ENCODE assay signal across 20 cellular contexts in genomic region chr6:82385961-82386360, GRCh38. TPM values are rescaled to one million over a fixed set of nuclear protein-coding genes. Genes with fewer than 3 reads are reported as not detected.
DNase-seq lines count a peak whose midpoint lies in the region; ATAC-seq and TF ChIP-seq lines count a peak whose summit lies in the region.
"Had no signal": no experiment of that assay in that cellular context is flagged by ENCODE, and none has a peak within 500 bp of the region (broad histone marks: within the 10 kb centered on the region; RNA-seq: fewer than 3 reads in every experiment).

No MANE protein-coding gene starts in this region.

- no TSS peak for BruUV-seq in Calu3 (replicated peaks; lab: Mats Ljungman, UMichigan)

- no peaks in the 10 kb centered on the region for H3K79me1 ChIP-seq in neuronal stem cell (ENCODE audit: low read depth, low read length)

- no peaks in the 10 kb centered on the region for H3K27me3 ChIP-seq in neuronal stem cell (ENCODE audit: control insufficient read depth in 3 of 3, insufficient read depth in 3 of 3, low read depth in 1 of 3, low read length in 3 of 3)
- H3K27me3 ChIP-seq: colonic mucosa, ovary, suprapubic skin had no signal

- no peak overlapping the region for H2AFZ ChIP-seq in neuronal stem cell (ENCODE audit: low read length)

- POLR2A ChIA-PET in GM10248 (lab: Yijun Ruan, JAX): no interaction called here

- H3K4me1 Mint-ChIP-seq in Calu3 (ENCODE audit: low read depth, unreplicated experiment) (peaks cover 10% of the 10 kb centered on the region), CD14-positive monocyte (no peaks in the 10 kb centered on the region)
- H3K4me1 Mint-ChIP-seq: activated naive CD4-positive, alpha-beta T cell treated with anti-CD3 and anti-CD28 coated beads, Interleukin-2, amount 50 U/mL, for 24 hours; CD4-positive, alpha-beta memory T cell had no signal

- H3K9me3 Mint-ChIP-seq in Calu3 (ENCODE audit: low read depth, unreplicated experiment) (no peaks in the 10 kb centered on the region), CD14-positive monocyte (peaks cover 0 to 1% (median 0%) of the 10 kb centered on the region in 7 donors)
- H3K9me3 Mint-ChIP-seq: activated naive CD4-positive, alpha-beta T cell treated with anti-CD3 and anti-CD28 coated beads, Interleukin-2, amount 50 U/mL, for 24 hours; CD4-positive, alpha-beta memory T cell had no signal

- ATAC-seq in GM19452 (IDR thresholded peaks at IDR 0.05; ENCODE audit: unreplicated experiment): no peak

- intact Hi-C loops in Calu3 (cut with micrococcal nuclease; ENCODE audit: unreplicated experiment) (no loop called here), CD14-positive monocyte (cut with micrococcal nuclease) (no loop called here)

- H2AK5ac ChIP-seq in neuronal stem cell (ENCODE audit: low read depth, low read length): no peak overlapping the region

- no peak overlapping the region for H3K4me3 Mint-ChIP-seq in Calu3 (ENCODE audit: low read depth, unreplicated experiment)
- H3K4me3 Mint-ChIP-seq in CD14-positive monocyte: no peak overlapping the region
- H3K4me3 Mint-ChIP-seq: activated naive CD4-positive, alpha-beta T cell treated with anti-CD3 and anti-CD28 coated beads, Interleukin-2, amount 50 U/mL, for 24 hours; CD4-positive, alpha-beta memory T cell had no signal

- no CpG with 5 or more reads among the region's 2 CpGs for WGBS in neuronal stem cell (ENCODE audit: extremely low coverage in 2 of 2, insufficient read length in 2 of 2, insufficient replicate concordance in 1 of 2), 2 donors

- H3K27me3 Mint-ChIP-seq in Calu3 (ENCODE audit: unreplicated experiment): no peaks in the 10 kb centered on the region
- no peaks in the 10 kb centered on the region for H3K27me3 Mint-ChIP-seq in CD14-positive monocyte (ENCODE audit: low read depth in 3 of 3)
- H3K27me3 Mint-ChIP-seq: activated naive CD4-positive, alpha-beta T cell treated with anti-CD3 and anti-CD28 coated beads, Interleukin-2, amount 50 U/mL, for 24 hours had no signal

- H3K18ac ChIP-seq in neuronal stem cell (ENCODE audit: low read length): no peak overlapping the region

- CTCF ChIA-PET in Calu3 (lab: Charles Lee) (no interaction called here), GM10248 (lab: Yijun Ruan, JAX) (no interaction called here)

- H3K4ac ChIP-seq in neuronal stem cell (ENCODE audit: low read length): no peak overlapping the region

- no peak overlapping the region for H4K91ac ChIP-seq in neuronal stem cell (ENCODE audit: low read depth, low read length, poor library complexity)

- no peak overlapping the region for H3K4me3 ChIP-seq in epithelial cell of esophagus (ENCODE audit: low read length)
- no peak overlapping the region for H3K4me3 ChIP-seq in neuronal stem cell (ENCODE audit: low read length in 2 of 2)
- H3K4me3 ChIP-seq: colonic mucosa, ovary, suprapubic skin had no signal

- H3K9ac ChIP-seq in neuronal stem cell (ENCODE audit: low read depth, low read length, poor library complexity): no peak overlapping the region

- no peak for TF ChIP-seq RAD21 in Ishikawa (IDR thresholded peaks at IDR 0.05; ENCODE audit: low read depth)

- no peak overlapping the region for H3K27ac ChIP-seq in neuronal stem cell (replicated peaks; ENCODE audit: low read length)
- H3K27ac ChIP-seq: colonic mucosa, ovary, suprapubic skin had no signal

- no peak for TF ChIP-seq CTCF in Calu3 (IDR thresholded peaks at IDR 0.05; ENCODE audit: unreplicated experiment)
- TF ChIP-seq CTCF in epithelial cell of esophagus (IDR thresholded peaks at IDR 0.05; ENCODE audit: insufficient read depth, low read depth, low read length, missing control alignments): no peak
- TF ChIP-seq CTCF in GM10248 (IDR thresholded peaks at IDR 0.05; ENCODE audit: control extremely low read depth, extremely low read depth, low read depth, missing control alignments): no peak
- TF ChIP-seq CTCF in CD14-positive monocyte (IDR thresholded peaks at IDR 0.05): no peak

- H3K9me3 ChIP-seq in neuronal stem cell (replicated peaks in 1 of 2; ENCODE audit: control insufficient read depth in 2 of 2, insufficient read depth in 1 of 2, low read depth in 1 of 2, low read length in 2 of 2): no peaks in the 10 kb centered on the region
- H3K9me3 ChIP-seq: colonic mucosa, ovary, suprapubic skin had no signal

- no peak overlapping the region for H2BK12ac ChIP-seq in neuronal stem cell (ENCODE audit: low read length)

- no peak overlapping the region for H2BK5ac ChIP-seq in neuronal stem cell (ENCODE audit: low read length)

- DNase-seq in Calu3 (peak; percentile 62), NCI-H345 treated with DMSO at 0.1 percent for 48 hours (lab: John Stamatoyannopoulos, UW; ENCODE audit: unreplicated experiment) (peak; percentile 75), epithelial cell of esophagus (ENCODE audit: low read depth) (peak; percentile 65), GM10248 (ENCODE audit: extremely low spot score) (no peak), CD14-positive monocyte (ENCODE audit: low spot score) (no peak), neuronal stem cell (ENCODE audit: low spot score) (no peak)
- DNase-seq: activated CD4-positive, alpha-beta T cell treated with anti-CD3 and anti-CD28 coated beads, Interleukin-2, amount 50 U/mL, for 48 hours; activated T-cell treated with anti-CD3 and anti-CD28 coated beads, Interleukin-2, amount 50 U/mL, for 1 hour; CD4-positive, alpha-beta memory T cell; colonic mucosa; foreskin melanocyte; MV-4-11; NCI-H524; ovary; stimulated activated CD4-positive, alpha-beta T cell treated with anti-CD3 and anti-CD28 coated beads, Interleukin-4, amount 100 ng/mL, for 4 hours; stimulated activated CD8-positive, alpha-beta memory T cell treated with anti-CD3 and anti-CD28 coated beads, Interleukin-4, amount 100 ng/mL, for 48 hours had no signal

- H4K8ac ChIP-seq in neuronal stem cell (ENCODE audit: low read depth, low read length): no peak overlapping the region

- no peak overlapping the region for H2BK120ac ChIP-seq in neuronal stem cell (ENCODE audit: low read depth, low read length)

- no peak overlapping the region for H3K23ac ChIP-seq in neuronal stem cell (ENCODE audit: low read depth, low read length, poor library complexity)

- TF ChIP-seq EP300 in Ishikawa (IDR thresholded peaks at IDR 0.05; ENCODE audit: borderline replicate concordance): no peak

- no peaks in the 10 kb centered on the region for H3K36me3 ChIP-seq in neuronal stem cell (replicated peaks in 1 of 2; ENCODE audit: control insufficient read depth in 2 of 2, insufficient read depth in 2 of 2, low read length in 2 of 2)
- H3K36me3 ChIP-seq: colonic mucosa, ovary, suprapubic skin had no signal

- H3K4me1 ChIP-seq in neuronal stem cell (ENCODE audit: control insufficient read depth in 2 of 2, insufficient read depth in 1 of 2, low read depth in 1 of 2, low read length in 2 of 2): peaks cover 0 to 1% of the 10 kb centered on the region in 2 donors
- H3K4me1 ChIP-seq: colonic mucosa, suprapubic skin had no signal

- H3K4me2 ChIP-seq in neuronal stem cell (ENCODE audit: insufficient read depth, low read length, poor library complexity, severe bottlenecking): no peak overlapping the region

- H3K27ac Mint-ChIP-seq in Calu3 (ENCODE audit: unreplicated experiment): no peak overlapping the region
- no peak overlapping the region for H3K27ac Mint-ChIP-seq in CD14-positive monocyte
- H3K27ac Mint-ChIP-seq: activated naive CD4-positive, alpha-beta T cell treated with anti-CD3 and anti-CD28 coated beads, Interleukin-2, amount 50 U/mL, for 24 hours; CD4-positive, alpha-beta memory T cell had no signal

- no peak overlapping the region for H2BK15ac ChIP-seq in neuronal stem cell (ENCODE audit: low read length)

- H3K14ac ChIP-seq in neuronal stem cell (ENCODE audit: low read length): no peak overlapping the region

- H3K36me3 Mint-ChIP-seq in Calu3 (ENCODE audit: insufficient read depth, unreplicated experiment) (no peaks in the 10 kb centered on the region), CD14-positive monocyte (no peaks in the 10 kb centered on the region)
- H3K36me3 Mint-ChIP-seq: activated naive CD4-positive, alpha-beta T cell treated with anti-CD3 and anti-CD28 coated beads, Interleukin-2, amount 50 U/mL, for 24 hours; CD4-positive, alpha-beta memory T cell had no signal

TF ChIP-seq in Ishikawa, 13 proteins besides CTCF, POLR2A, EP300 and RAD21:
- TF ChIP-seq NFIC (IDR thresholded peaks at IDR 0.05): peak; percentile 76
- TF ChIP-seq MAX (IDR thresholded peaks at IDR 0.05): no peak
- TF ChIP-seq YY1 (IDR thresholded peaks at IDR 0.05; ENCODE audit: low read depth): 0 out of 2 replicates have a peak, but pooled peaks have one; percentile 25
- TF ChIP-seq TEAD4 (IDR thresholded peaks at IDR 0.05): peak; percentile 33; the same call in 1 of the 2 replicates

RNA-seq across cellular contexts. Expression of gene TPBG, which starts 22.3 kb away (rescaled TPM):
- total RNA-seq in Calu3 (2022): 42.6 and 46.5 TPM in 2 replicates
- polyA plus RNA-seq in CD14-positive monocyte: under 1 TPM in 1 of 2 donors, not detected in 1; 0.39 TPM
- 92.5 TPM for polyA plus RNA-seq in neuronal stem cell (2013, experiment 1 of 2)
- 93.7 TPM for polyA plus RNA-seq in neuronal stem cell (2013, experiment 2 of 2)

Comparison
In these comparisons a context has a peak if more than half of its experiments do, and no peak if none do; other contexts are left out.
1. DNase-seq: peak in Calu3 (single experiment), NCI-H345 treated with DMSO at 0.1 percent for 48 hours (single experiment) and epithelial cell of esophagus (single experiment); none in GM10248 (single experiment), CD14-positive monocyte (single experiment) and neuronal stem cell (single experiment).